In the genomic region with DNA sequence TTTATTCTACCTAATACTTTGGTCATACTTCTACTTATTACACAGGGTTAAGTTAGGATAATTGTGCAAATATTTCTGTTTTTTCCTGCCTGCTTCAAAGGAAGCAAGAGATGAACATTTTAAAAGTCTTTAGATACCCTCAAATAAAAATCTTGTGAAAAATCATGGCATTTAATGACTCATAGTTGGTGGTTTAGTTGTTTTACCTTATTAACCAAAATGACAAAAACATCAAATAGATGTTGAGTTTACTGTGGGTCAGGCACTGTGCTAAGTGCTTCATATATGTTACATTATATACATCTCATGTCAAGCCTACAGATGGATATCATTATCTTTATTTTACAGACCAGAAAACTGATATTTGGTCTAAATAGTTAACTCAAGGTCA, we compare ENCODE assay signal across 2 cellular contexts.
A peak's percentile ranks its signal among the peaks of the same experiment; 100 is the strongest.
TF ChIP-seq lines count a peak whose summit lies in the region.

No MANE protein-coding gene starts in this region.

TF ChIP-seq in A549, 52 proteins besides CTCF, POLR2A, EP300 and RAD21 (continued from another document):
- TF ChIP-seq BHLHE40 (IDR thresholded peaks at IDR 0.05; ENCODE audit: low read depth, low read length) (no peak), FOSB (CRISPR knock-in tag; IDR thresholded peaks at IDR 0.05) (no peak), MAZ (IDR thresholded peaks at IDR 0.05; ENCODE audit: borderline replicate concordance, low read depth, low read length) (no peak), ESRRA (IDR thresholded peaks at IDR 0.05; ENCODE audit: borderline replicate concordance, low read length) (no peak), CHD4 (IDR thresholded peaks at IDR 0.05; ENCODE audit: borderline replicate concordance) (no peak), NFE2L2 (conservative IDR thresholded peaks at IDR 0.05; ENCODE audit: low read length) (no peak), NR3C1 (IDR thresholded peaks at IDR 0.05) (no peak), PHF8 (IDR thresholded peaks at IDR 0.05; ENCODE audit: borderline replicate concordance, low read depth) (no peak), RNF2 (IDR thresholded peaks at IDR 0.05; ENCODE audit: borderline replicate concordance, low read depth) (no peak), EHF (CRISPR knock-in tag; IDR thresholded peaks at IDR 0.05) (no peak), HOXB13 (CRISPR knock-in tag; IDR thresholded peaks at IDR 0.05; ENCODE audit: low read depth) (no peak), SMC3 (IDR thresholded peaks at IDR 0.05) (no peak), EHMT2 (IDR thresholded peaks at IDR 0.05; ENCODE audit: low read depth) (no peak), ZC3H11A (IDR thresholded peaks at IDR 0.05) (no peak)
- TF ChIP-seq, protein P1, sequence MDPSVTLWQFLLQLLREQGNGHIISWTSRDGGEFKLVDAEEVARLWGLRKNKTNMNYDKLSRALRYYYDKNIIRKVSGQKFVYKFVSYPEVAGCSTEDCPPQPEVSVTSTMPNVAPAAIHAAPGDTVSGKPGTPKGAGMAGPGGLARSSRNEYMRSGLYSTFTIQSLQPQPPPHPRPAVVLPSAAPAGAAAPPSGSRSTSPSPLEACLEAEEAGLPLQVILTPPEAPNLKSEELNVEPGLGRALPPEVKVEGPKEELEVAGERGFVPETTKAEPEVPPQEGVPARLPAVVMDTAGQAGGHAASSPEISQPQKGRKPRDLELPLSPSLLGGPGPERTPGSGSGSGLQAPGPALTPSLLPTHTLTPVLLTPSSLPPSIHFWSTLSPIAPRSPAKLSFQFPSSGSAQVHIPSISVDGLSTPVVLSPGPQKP (IDR thresholded peaks at IDR 0.05; ENCODE audit: low read depth, low read length) = no peak
- TF ChIP-seq, protein P2, sequence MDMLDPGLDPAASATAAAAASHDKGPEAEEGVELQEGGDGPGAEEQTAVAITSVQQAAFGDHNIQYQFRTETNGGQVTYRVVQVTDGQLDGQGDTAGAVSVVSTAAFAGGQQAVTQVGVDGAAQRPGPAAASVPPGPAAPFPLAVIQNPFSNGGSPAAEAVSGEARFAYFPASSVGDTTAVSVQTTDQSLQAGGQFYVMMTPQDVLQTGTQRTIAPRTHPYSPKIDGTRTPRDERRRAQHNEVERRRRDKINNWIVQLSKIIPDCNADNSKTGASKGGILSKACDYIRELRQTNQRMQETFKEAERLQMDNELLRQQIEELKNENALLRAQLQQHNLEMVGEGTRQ (IDR thresholded peaks at IDR 0.05) = no peak
- TF ChIP-seq, protein P3, sequence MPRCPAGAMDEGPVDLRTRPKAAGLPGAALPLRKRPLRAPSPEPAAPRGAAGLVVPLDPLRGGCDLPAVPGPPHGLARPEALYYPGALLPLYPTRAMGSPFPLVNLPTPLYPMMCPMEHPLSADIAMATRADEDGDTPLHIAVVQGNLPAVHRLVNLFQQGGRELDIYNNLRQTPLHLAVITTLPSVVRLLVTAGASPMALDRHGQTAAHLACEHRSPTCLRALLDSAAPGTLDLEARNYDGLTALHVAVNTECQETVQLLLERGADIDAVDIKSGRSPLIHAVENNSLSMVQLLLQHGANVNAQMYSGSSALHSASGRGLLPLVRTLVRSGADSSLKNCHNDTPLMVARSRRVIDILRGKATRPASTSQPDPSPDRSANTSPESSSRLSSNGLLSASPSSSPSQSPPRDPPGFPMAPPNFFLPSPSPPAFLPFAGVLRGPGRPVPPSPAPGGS (IDR thresholded peaks at IDR 0.05) = no peak

TF ChIP-seq in endothelial cell of umbilical vein, 7 proteins besides CTCF, POLR2A, EP300 and RAD21:
- TF ChIP-seq GATA2 (IDR thresholded peaks at IDR 0.05; ENCODE audit: insufficient read depth, insufficient read length, low read depth, low read length) = no peak
- peak; percentile 56 for TF ChIP-seq FOS (IDR thresholded peaks at IDR 0.05; ENCODE audit: borderline replicate concordance, insufficient read depth, low read length)
